In genomic region chr22:20282901-20283673, GRCh38 we compare ENCODE assay signal across 1 cellular context.
TF ChIP-seq lines count a peak whose summit lies in the region.

No MANE protein-coding gene starts in this region.

TF ChIP-seq in K562, 482 proteins besides CTCF, POLR2A, EP300 and RAD21 (continued from another document):
- TF ChIP-seq ZBTB11 (CRISPR knock-in tag; IDR thresholded peaks at IDR 0.05) (peak in 1 of 3 experiments; percentile 9; a peak in 1 of 6 replicates), HMGN3 (IDR thresholded peaks at IDR 0.05; ENCODE audit: borderline replicate concordance, extremely low read depth, insufficient read length, low read depth, low read length) (peak; percentile 17), ZNF184 (CRISPR knock-in tag; IDR thresholded peaks at IDR 0.05) (0 out of 2 replicates have a peak, but pooled peaks have one; percentile 14), ZNF282 (CRISPR knock-in tag; IDR thresholded peaks at IDR 0.05) (0 out of 2 replicates have a peak, but pooled peaks have one; percentile 70), IRF2 (CRISPR knock-in tag; IDR thresholded peaks at IDR 0.05) (0 out of 2 replicates have a peak, but pooled peaks have one; percentile 25), ATF2 (CRISPR knock-in tag; IDR thresholded peaks at IDR 0.05) (0 out of 2 replicates have a peak, but pooled peaks have one; percentile 63), MTA3 (IDR thresholded peaks at IDR 0.05; ENCODE audit: borderline replicate concordance) (no peak), ZBTB1 (CRISPR knock-in tag; IDR thresholded peaks at IDR 0.05; ENCODE audit: borderline replicate concordance, low read depth) (0 out of 2 replicates have a peak, but pooled peaks have one; percentile 16), JUNB (CRISPR knock-in tag; conservative IDR thresholded peaks at IDR 0.05) (no peak), ZNF398 (CRISPR knock-in tag; IDR thresholded peaks at IDR 0.05) (no peak), NCOA4 (IDR thresholded peaks at IDR 0.05; ENCODE audit: partially characterized antibody) (no peak), PURB (CRISPR knock-in tag; IDR thresholded peaks at IDR 0.05; ENCODE audit: low read depth) (0 out of 2 replicates have a peak, but pooled peaks have one; percentile 18), BHLHE40 (IDR thresholded peaks at IDR 0.05; ENCODE audit: low read length) (peak; percentile 42; the same call in 1 of the 2 replicates), TGIF2 (CRISPR knock-in tag; IDR thresholded peaks at IDR 0.05) (0 out of 2 replicates have a peak, but pooled peaks have one; percentile 52)
